Comparison of ENCODE assay signal across 8 cellular contexts in the genomic region with DNA sequence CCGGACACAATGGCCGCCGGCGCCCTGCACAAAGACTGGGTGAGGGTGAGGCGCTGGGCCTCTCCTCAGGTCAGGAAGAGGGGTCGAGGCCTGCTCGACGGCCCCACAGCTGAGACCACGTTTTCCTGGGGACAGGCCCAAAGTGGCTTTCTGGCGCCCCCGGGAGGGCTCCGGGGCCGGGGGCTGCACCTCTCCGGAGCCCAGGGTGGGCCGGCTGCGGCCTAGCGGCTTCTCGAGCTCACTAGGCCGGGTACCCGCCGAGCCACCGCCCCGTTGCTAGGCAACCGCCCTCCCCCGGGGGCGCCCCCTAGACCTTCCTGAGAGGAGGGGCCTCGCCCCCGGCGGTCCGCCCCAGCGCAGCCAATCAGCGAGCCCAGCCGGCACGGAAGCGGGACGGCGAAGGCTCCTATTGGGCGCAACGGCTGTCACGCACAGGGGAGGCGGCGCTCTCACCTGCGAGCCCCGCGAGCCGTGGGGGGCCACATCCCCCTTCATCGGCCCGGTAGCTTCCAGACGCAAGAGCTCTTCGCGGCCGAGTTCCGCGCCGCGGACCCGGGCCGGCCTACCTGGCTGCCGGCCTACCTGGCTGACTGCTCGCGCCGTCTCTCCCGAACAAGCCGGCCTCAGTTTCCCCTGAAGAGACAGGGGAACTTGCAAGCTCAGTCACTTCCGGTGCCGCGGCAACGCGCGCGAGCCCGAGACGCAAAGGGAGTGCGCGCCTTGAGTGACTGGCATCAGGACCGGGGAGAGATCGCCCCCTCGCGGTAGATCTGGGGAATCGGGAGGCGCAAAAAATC. TPM values are rescaled to one million over a fixed set of nuclear protein-coding genes. Genes with fewer than 3 reads are reported as not detected.
DNase-seq lines count a peak whose midpoint lies in the region; TF ChIP-seq lines count a peak whose summit lies in the region.

No MANE protein-coding gene starts in this region.

- peak; percentile 95 for TF ChIP-seq CTCF in nephron progenitor cell (IDR thresholded peaks at IDR 0.05)

- H3K9me3 ChIP-seq in ES-I3 (ENCODE audit: control insufficient read depth, insufficient read depth, low read length), result no peaks in the 10 kb centered on the region

- peaks cover 14% of the 10 kb centered on the region for H3K4me1 Mint-ChIP-seq in activated T-helper 2 cell treated with anti-CD3 and anti-CD28 coated beads, Interferon-gamma antibody, Interleukin-2, Interleukin-4, amounts not matched to agents 10 μg/mL and 5 μg/mL and 100 μg/mL, durations not matched to agents 14 hours and 24 hours and 36 hours (ENCODE audit: low read depth)
- H3K4me1 Mint-ChIP-seq in nephron progenitor cell, result peaks cover 46% of the 10 kb centered on the region
- H3K4me1 Mint-ChIP-seq in stimulated activated naive CD8-positive, alpha-beta T cell treated with anti-CD3 and anti-CD28 coated beads, Interleukin-15, Interleukin-2, amounts not matched to agents 100 ng/mL and 50 ng/mL, for 24 hours (ENCODE audit: low read depth), result peaks cover 24% of the 10 kb centered on the region

- intact Hi-C loops in activated T-helper 2 cell treated with anti-CD3 and anti-CD28 coated beads, Interferon-gamma antibody, Interleukin-2, Interleukin-4, amounts not matched to agents 10 μg/mL and 5 μg/mL and 100 μg/mL, durations not matched to agents 14 hours and 24 hours and 36 hours (cut with micrococcal nuclease), result loop anchor here (1.0 to 10.0 kb wide), 6 partner anchors 16 to 209 kb away; a partner anchor contains a TSS

- no peaks in the 10 kb centered on the region for H3K9me3 Mint-ChIP-seq in activated T-helper 2 cell treated with anti-CD3 and anti-CD28 coated beads, Interferon-gamma antibody, Interleukin-2, Interleukin-4, amounts not matched to agents 10 μg/mL and 5 μg/mL and 100 μg/mL, durations not matched to agents 14 hours and 24 hours and 36 hours
- no peaks in the 10 kb centered on the region for H3K9me3 Mint-ChIP-seq in nephron progenitor cell
- no peaks in the 10 kb centered on the region for H3K9me3 Mint-ChIP-seq in stimulated activated naive CD8-positive, alpha-beta T cell treated with anti-CD3 and anti-CD28 coated beads, Interleukin-15, Interleukin-2, amounts not matched to agents 100 ng/mL and 50 ng/mL, for 24 hours

- peaks cover 46% of the 10 kb centered on the region for H3K36me3 Mint-ChIP-seq in activated T-helper 2 cell treated with anti-CD3 and anti-CD28 coated beads, Interferon-gamma antibody, Interleukin-2, Interleukin-4, amounts not matched to agents 10 μg/mL and 5 μg/mL and 100 μg/mL, durations not matched to agents 14 hours and 24 hours and 36 hours (ENCODE audit: low read depth)
- peaks cover 23% of the 10 kb centered on the region for H3K36me3 Mint-ChIP-seq in nephron progenitor cell (ENCODE audit: low read depth)
- peaks cover 39% of the 10 kb centered on the region for H3K36me3 Mint-ChIP-seq in stimulated activated naive CD8-positive, alpha-beta T cell treated with anti-CD3 and anti-CD28 coated beads, Interleukin-15, Interleukin-2, amounts not matched to agents 100 ng/mL and 50 ng/mL, for 24 hours (ENCODE audit: low read depth)

- DNase-seq in GOT3 (lab: John Stamatoyannopoulos, UW) (peak; percentile 99), LHCN-M2 (ENCODE audit: low read depth) (peak; percentile 96), RPMI7951 (ENCODE audit: low read depth) (peak; percentile 98), fibroblast of peridontal ligament (ENCODE audit: extremely low read depth) (peak; percentile 97), nephron progenitor cell (peak; percentile 99)
- DNase-seq in activated T-helper 2 cell treated with anti-CD3 and anti-CD28 coated beads, Interferon-gamma antibody, Interleukin-2, Interleukin-4, amounts not matched to agents 10 μg/mL and 5 μg/mL and 100 μg/mL, durations not matched to agents 14 hours and 24 hours and 36 hours (ENCODE audit: low spot score), result peak; percentile 96

- H3K36me3 ChIP-seq in ES-I3 (ENCODE audit: insufficient read depth, low read length), result peaks cover 24% of the 10 kb centered on the region

- peak overlapping the region; percentile 85 for H3K9ac ChIP-seq in ES-I3 (ENCODE audit: low read depth, low read length)

- H3K27ac Mint-ChIP-seq in activated T-helper 2 cell treated with anti-CD3 and anti-CD28 coated beads, Interferon-gamma antibody, Interleukin-2, Interleukin-4, amounts not matched to agents 10 μg/mL and 5 μg/mL and 100 μg/mL, durations not matched to agents 14 hours and 24 hours and 36 hours, result peak overlapping the region; percentile 97
- H3K27ac Mint-ChIP-seq in nephron progenitor cell, result peak overlapping the region; percentile 97
- peak overlapping the region; percentile 93 for H3K27ac Mint-ChIP-seq in stimulated activated naive CD8-positive, alpha-beta T cell treated with anti-CD3 and anti-CD28 coated beads, Interleukin-15, Interleukin-2, amounts not matched to agents 100 ng/mL and 50 ng/mL, for 24 hours

- H3K4me3 Mint-ChIP-seq in activated T-helper 2 cell treated with anti-CD3 and anti-CD28 coated beads, Interferon-gamma antibody, Interleukin-2, Interleukin-4, amounts not matched to agents 10 μg/mL and 5 μg/mL and 100 μg/mL, durations not matched to agents 14 hours and 24 hours and 36 hours (ENCODE audit: low read depth), result peak overlapping the region; percentile 97
- H3K4me3 Mint-ChIP-seq in nephron progenitor cell, result peak overlapping the region; percentile 88
- H3K4me3 Mint-ChIP-seq in stimulated activated naive CD8-positive, alpha-beta T cell treated with anti-CD3 and anti-CD28 coated beads, Interleukin-15, Interleukin-2, amounts not matched to agents 100 ng/mL and 50 ng/mL, for 24 hours, result peak overlapping the region; percentile 96

- H3K4me1 ChIP-seq in ES-I3 (ENCODE audit: insufficient read depth, low read length), result peaks cover 16% of the 10 kb centered on the region

- no peaks in the 10 kb centered on the region for H3K27me3 Mint-ChIP-seq in activated T-helper 2 cell treated with anti-CD3 and anti-CD28 coated beads, Interferon-gamma antibody, Interleukin-2, Interleukin-4, amounts not matched to agents 10 μg/mL and 5 μg/mL and 100 μg/mL, durations not matched to agents 14 hours and 24 hours and 36 hours (ENCODE audit: low read depth)
- H3K27me3 Mint-ChIP-seq in nephron progenitor cell (ENCODE audit: low read depth, poor library complexity), result peaks cover 3% of the 10 kb centered on the region
- H3K27me3 Mint-ChIP-seq in stimulated activated naive CD8-positive, alpha-beta T cell treated with anti-CD3 and anti-CD28 coated beads, Interleukin-15, Interleukin-2, amounts not matched to agents 100 ng/mL and 50 ng/mL, for 24 hours, result no peaks in the 10 kb centered on the region

RNA-seq across cellular contexts. Expression of a gene that starts 0.8 kb away (rescaled TPM):
- 328 and 368 TPM in 2 replicates for total RNA-seq in LHCN-M2 (2014; rRNA removed)
- polyA plus RNA-seq in LHCN-M2 (2012), result 240 TPM
- 71.8 and 86.4 TPM in 2 replicates for total RNA-seq in RPMI7951 (2014; rRNA removed; shearing (Covaris generic))
- 313 and 326 TPM in 2 replicates for total RNA-seq in activated T-helper 2 cell treated with anti-CD3 and anti-CD28 coated beads, Interferon-gamma antibody, Interleukin-2, Interleukin-4, amounts not matched to agents 10 μg/mL and 5 μg/mL and 100 μg/mL, durations not matched to agents 14 hours and 24 hours and 36 hours

RNA-seq across cellular contexts. Expression of a gene that starts 15.6 kb away (rescaled TPM):
- 188 and 191 TPM in 2 replicates for total RNA-seq in LHCN-M2 (2014; rRNA removed)
- polyA plus RNA-seq in LHCN-M2 (2012), result 62.4 TPM
- total RNA-seq in RPMI7951 (2014; rRNA removed; shearing (Covaris generic)), result 293 and 312 TPM in 2 replicates
- total RNA-seq in activated T-helper 2 cell treated with anti-CD3 and anti-CD28 coated beads, Interferon-gamma antibody, Interleukin-2, Interleukin-4, amounts not matched to agents 10 μg/mL and 5 μg/mL and 100 μg/mL, durations not matched to agents 14 hours and 24 hours and 36 hours, result 82.8 and 83.0 TPM in 2 replicates

Comparison
In these comparisons a context has a peak if more than half of its experiments do, and no peak if none do; other contexts are left out.
1. Peak in every context shown above with its lines: DNase-seq.